12 cellular contexts compared by ENCODE assay signal in genomic region chr16:5088086-5088790, GRCh38. TPM values are rescaled to one million over a fixed set of nuclear protein-coding genes. Genes with fewer than 3 reads are reported as not detected.
"Had no signal": no experiment of that assay in that cellular context is flagged by ENCODE, and none has a peak within 500 bp of the region (broad histone marks: within the 10 kb centered on the region; RNA-seq: fewer than 3 reads in every experiment).

No MANE protein-coding gene starts in this region.

RNA-seq across cellular contexts. Expression of gene C16orf89, which starts 22.5 kb away (rescaled TPM):
- total RNA-seq: activated B cell treated with CpG ODN at 0.5 μM for 24 hours; activated CD4-positive, alpha-beta memory T cell treated with anti-CD3 and anti-CD28 coated beads for 36 hours; activated CD4-positive, alpha-beta memory T cell treated with anti-CD3 and anti-CD28 coated beads, Interleukin-2, amount 10 ng/mL, durations not matched to agents 7 days and 5 days; activated CD4-positive, alpha-beta T cell treated with anti-CD3 and anti-CD28 coated beads for 36 hours; activated CD4-positive, alpha-beta T cell treated with anti-CD3 and anti-CD28 coated beads, Interleukin-2, amount 10 ng/mL, durations not matched to agents 24 days and 14 days; activated CD4-positive, alpha-beta T cell treated with anti-CD3 and anti-CD28 coated beads, Interleukin-2, amount 10 ng/mL, durations not matched to agents 7 days and 5 days; activated CD8-positive, alpha-beta memory T cell treated with anti-CD3 and anti-CD28 coated beads for 36 hours; activated CD8-positive, alpha-beta memory T cell treated with anti-CD3 and anti-CD28 coated beads, Interleukin-2, amount 10 ng/mL, durations not matched to agents 7 days and 5 days; activated CD8-positive, alpha-beta T cell treated with anti-CD3 and anti-CD28 coated beads for 36 hours; activated CD8-positive, alpha-beta T cell treated with anti-CD3 and anti-CD28 coated beads, Interleukin-2, amount 10 ng/mL, durations not matched to agents 7 days and 5 days; T-helper 1 cell treated with Interleukin-12 subunit alpha and Interleukin-12 subunit beta and Interleukin-4 antibody, amounts not matched to agents 30 ng/mL and 1 ng/mL, for 36 hours; T-helper 2 cell treated with Interferon-gamma antibody and Interleukin-4, amounts not matched to agents 100 ng/mL and 5 ng/mL, for 36 hours had no signal
